In the genomic region with DNA sequence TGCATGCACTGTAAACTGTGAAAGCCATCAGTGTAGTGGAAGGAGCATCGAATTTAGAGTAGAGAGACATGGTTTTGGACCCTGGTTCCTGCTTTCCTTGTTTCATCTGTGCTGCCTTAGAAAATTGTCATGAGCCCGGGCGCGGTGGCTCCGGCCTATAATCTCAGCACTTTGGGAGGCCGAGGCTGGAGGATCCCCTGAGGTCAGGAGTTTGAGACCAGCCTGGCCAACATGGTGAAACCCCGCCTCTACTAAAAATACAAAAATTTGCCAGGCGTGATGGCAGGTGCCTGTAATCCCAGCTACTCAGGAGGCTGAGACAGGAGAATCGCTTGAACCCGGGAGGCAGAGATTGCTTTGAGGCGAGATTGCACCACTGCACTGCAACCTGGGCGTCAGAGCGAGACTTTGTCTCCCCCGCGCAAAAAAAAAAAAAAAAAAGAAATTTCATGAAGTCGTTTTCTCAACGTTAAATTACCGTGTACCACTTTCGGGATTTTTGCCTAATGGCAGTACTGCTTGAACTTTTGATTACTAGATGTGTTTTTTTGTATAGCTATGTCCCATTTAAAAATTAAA, we compare ENCODE assay signal across 8 cellular contexts. TPM values are rescaled to one million over a fixed set of nuclear protein-coding genes. Genes with fewer than 3 reads are reported as not detected.
DNase-seq lines count a peak whose midpoint lies in the region; ATAC-seq, FAIRE-seq and TF ChIP-seq lines count a peak whose summit lies in the region.

No MANE protein-coding gene starts in this region.

- intact Hi-C loops in activated CD4-positive, alpha-beta T cell treated with anti-CD3 and anti-CD28 coated beads, Interleukin-2, amount 10 ng/mL, durations not matched to agents 24 days and 14 days (cut with micrococcal nuclease) = loop anchor here (5.0 to 10.0 kb wide), 3 partner anchors 104 to 266 kb away; partner anchors contain the start of gene ARL6IP1

- peaks cover 16% of the 10 kb centered on the region for H3K4me1 ChIP-seq in adipocyte (ENCODE audit: control insufficient read depth, insufficient read depth, low read length)

- no peaks in the 10 kb centered on the region for H3K9me3 ChIP-seq in adipocyte (ENCODE audit: control insufficient read depth, low read length)

- H3K4me3 ChIP-seq in adipocyte (ENCODE audit: low read length) = peak overlapping the region; percentile 98

- H3K4me3 Mint-ChIP-seq in activated CD4-positive, alpha-beta T cell treated with anti-CD3 and anti-CD28 coated beads, Interleukin-2, amount 10 ng/mL, durations not matched to agents 24 days and 14 days = peak overlapping the region; percentile 92

- ATAC-seq in GM18861 (IDR thresholded peaks at IDR 0.05; ENCODE audit: unreplicated experiment) = no peak

- peak overlapping the region; percentile 91 for H3K27ac ChIP-seq in temporal lobe (ENCODE audit: low read depth, low read length)

- peaks cover 5% of the 10 kb centered on the region for H3K36me3 Mint-ChIP-seq in activated CD4-positive, alpha-beta T cell treated with anti-CD3 and anti-CD28 coated beads, Interleukin-2, amount 10 ng/mL, durations not matched to agents 24 days and 14 days (ENCODE audit: low read depth)

- peaks cover 18% of the 10 kb centered on the region for H3K4me1 Mint-ChIP-seq in activated CD4-positive, alpha-beta T cell treated with anti-CD3 and anti-CD28 coated beads, Interleukin-2, amount 10 ng/mL, durations not matched to agents 24 days and 14 days

- peaks cover 1% of the 10 kb centered on the region for H3K27me3 Mint-ChIP-seq in activated CD4-positive, alpha-beta T cell treated with anti-CD3 and anti-CD28 coated beads, Interleukin-2, amount 10 ng/mL, durations not matched to agents 24 days and 14 days

- peak overlapping the region; percentile 98 for H3K9ac ChIP-seq in adipocyte (ENCODE audit: low read length)

- H3K36me3 ChIP-seq in adipocyte (ENCODE audit: control insufficient read depth, insufficient read depth, low read length, severe bottlenecking) = peaks cover 8% of the 10 kb centered on the region

- no peaks in the 10 kb centered on the region for H3K9me3 Mint-ChIP-seq in activated CD4-positive, alpha-beta T cell treated with anti-CD3 and anti-CD28 coated beads, Interleukin-2, amount 10 ng/mL, durations not matched to agents 24 days and 14 days

- DNase-seq in activated CD4-positive, alpha-beta T cell treated with anti-CD3 and anti-CD28 coated beads, Interleukin-2, amount 10 ng/mL, durations not matched to agents 24 days and 14 days = no peak
- no peak for DNase-seq in activated CD4-positive, alpha-beta T cell treated with anti-CD3 and anti-CD28 coated beads, Interleukin-2, amount 50 U/mL, for 4 hours
- peak; percentile 8 for DNase-seq in adipocyte (ENCODE audit: low read depth)
- DNase-seq in left kidney (ENCODE audit: low read depth, low spot score) = peak; percentile 33
- DNase-seq in GM12891 (ENCODE audit: insufficient read length, low spot score) = no peak
- no peak for DNase-seq in stimulated activated CD4-positive, alpha-beta T cell treated with anti-CD3 and anti-CD28 coated beads, Interleukin-12 subunit alpha, Interleukin-12 subunit beta, amount 100 ng/mL, for 4 hours

- H3K27me3 ChIP-seq in adipocyte (replicated peaks; ENCODE audit: control insufficient read depth, insufficient read depth, low read length) = no peaks in the 10 kb centered on the region

- H3K27ac Mint-ChIP-seq in activated CD4-positive, alpha-beta T cell treated with anti-CD3 and anti-CD28 coated beads, Interleukin-2, amount 10 ng/mL, durations not matched to agents 24 days and 14 days = peak overlapping the region; percentile 97

- no peak for FAIRE-seq in GM12891 (lab: Jason Lieb, UNC)

- no peak for TF ChIP-seq POLR2A in GM12891 (IDR thresholded peaks at IDR 0.05; ENCODE audit: low read depth, low read length)

TF ChIP-seq in GM12891, 5 proteins besides CTCF, POLR2A, EP300 and RAD21:
- TF ChIP-seq TAF1 (IDR thresholded peaks at IDR 0.05; ENCODE audit: low read depth, low read length) = no peak
- TF ChIP-seq PAX5 (IDR thresholded peaks at IDR 0.05; ENCODE audit: insufficient read depth, low read length, severe bottlenecking) = no peak
- TF ChIP-seq POU2F2 (IDR thresholded peaks at IDR 0.05; ENCODE audit: low read depth, low read length) = no peak
- TF ChIP-seq SPI1 (IDR thresholded peaks at IDR 0.05; ENCODE audit: low read depth, low read length) = no peak

RNA-seq across cellular contexts. Expression of gene COQ7, which starts 0.9 kb away (rescaled TPM):
- total RNA-seq in activated CD4-positive, alpha-beta T cell treated with anti-CD3 and anti-CD28 coated beads, Interleukin-2, amount 10 ng/mL, durations not matched to agents 24 days and 14 days = 21.6 and 22.0 TPM in 2 replicates
- total RNA-seq in temporal lobe = 32.2 TPM
- 8.8 TPM for polyA plus RNA-seq in GM12891 (2012; ENCODE audit: low read depth, missing spikeins)

RNA-seq across cellular contexts. Expression of gene ITPRIPL2, which starts 45.4 kb away (rescaled TPM):
- total RNA-seq in activated CD4-positive, alpha-beta T cell treated with anti-CD3 and anti-CD28 coated beads, Interleukin-2, amount 10 ng/mL, durations not matched to agents 24 days and 14 days = 57.6 and 58.4 TPM in 2 replicates
- 2.7 TPM for total RNA-seq in temporal lobe
- 0.63 TPM for polyA plus RNA-seq in GM12891 (2012; ENCODE audit: low read depth, missing spikeins)

Comparison
In these comparisons a context has a peak if more than half of its experiments do, and no peak if none do; other contexts are left out.
1. DNase-seq: peak in adipocyte (single experiment) and left kidney (single experiment); none in activated CD4-positive, alpha-beta T cell treated with anti-CD3 and anti-CD28 coated beads, Interleukin-2, amount 10 ng/mL, durations not matched to agents 24 days and 14 days (single experiment), activated CD4-positive, alpha-beta T cell treated with anti-CD3 and anti-CD28 coated beads, Interleukin-2, amount 50 U/mL, for 4 hours (0 of 2), GM12891 (single experiment) and stimulated activated CD4-positive, alpha-beta T cell treated with anti-CD3 and anti-CD28 coated beads, Interleukin-12 subunit alpha, Interleukin-12 subunit beta, amount 100 ng/mL, for 4 hours (single experiment).
2. RNA of gene ITPRIPL2, which starts 45.4 kb away (total RNA-seq): 57.6 to 58.4 TPM in activated CD4-positive, alpha-beta T cell treated with anti-CD3 and anti-CD28 coated beads, Interleukin-2, amount 10 ng/mL, durations not matched to agents 24 days and 14 days; 2.7 TPM in temporal lobe (single experiment); every median in the first group is over 10 times any median in the second.